Comparison of ENCODE assay signal across 1 cellular context in genomic region chr6:26126394-26127221, GRCh38.
TF ChIP-seq lines count a peak whose summit lies in the region.

No MANE protein-coding gene starts in this region.

TF ChIP-seq in K562, 482 proteins besides CTCF, POLR2A, EP300 and RAD21 (continued from another document and continues in another):
- TF ChIP-seq ZBTB33 (CRISPR knock-in tag; IDR thresholded peaks at IDR 0.05) (no peak), GATAD2A (IDR thresholded peaks at IDR 0.05) (no peak), GABPA (tag; conservative IDR thresholded peaks at IDR 0.05; ENCODE audit: low read depth) (peak; percentile 43; the same call in 1 of the 2 replicates), LCOR (CRISPR knock-in tag; IDR thresholded peaks at IDR 0.05) (no peak), ZNF583 (CRISPR knock-in tag; IDR thresholded peaks at IDR 0.05) (no peak), SUPT5H (IDR thresholded peaks at IDR 0.05) (peak; percentile 47), CBX1 (IDR thresholded peaks at IDR 0.05; ENCODE audit: low read depth) (no peak), MTF1 (CRISPR knock-in tag; IDR thresholded peaks at IDR 0.05; ENCODE audit: borderline replicate concordance) (no peak), GTF2E2 (tag; IDR thresholded peaks at IDR 0.05) (0 out of 2 replicates have a peak, but pooled peaks have one; percentile 44), ARNT (IDR thresholded peaks at IDR 0.05) (no peak), HIVEP1 (CRISPR knock-in tag; IDR thresholded peaks at IDR 0.05) (no peak), ZZZ3 (IDR thresholded peaks at IDR 0.05) (no peak), ZBTB5 (IDR thresholded peaks at IDR 0.05) (no peak), PHB2 (IDR thresholded peaks at IDR 0.05; ENCODE audit: low read depth) (no peak), ZNF232 (CRISPR knock-in tag; IDR thresholded peaks at IDR 0.05) (no peak), SIX5 (IDR thresholded peaks at IDR 0.05; ENCODE audit: borderline replicate concordance in 1 of 2, insufficient read depth in 1 of 2, low read depth in 1 of 2, low read length in 2 of 2) (no peak), PREB (CRISPR knock-in tag; IDR thresholded peaks at IDR 0.05) (no peak), ZKSCAN8 (CRISPR knock-in tag; IDR thresholded peaks at IDR 0.05) (no peak), FIP1L1 (IDR thresholded peaks at IDR 0.05; ENCODE audit: low read depth, low read length, poor library complexity, severe bottlenecking) (no peak), AFF1 (IDR thresholded peaks at IDR 0.05; ENCODE audit: low read depth in 1 of 2, partially characterized antibody in 2 of 2) (no peak), ZC3H4 (CRISPR knock-in tag; IDR thresholded peaks at IDR 0.05; ENCODE audit: borderline replicate concordance) (no peak), ZNF224 (CRISPR knock-in tag; IDR thresholded peaks at IDR 0.05) (no peak; the same call in 1 of the 2 replicates), CHD7 (IDR thresholded peaks at IDR 0.05; ENCODE audit: low read depth, low read length) (no peak), ZNF408 (CRISPR knock-in tag; IDR thresholded peaks at IDR 0.05; ENCODE audit: low read depth) (no peak), ARID1B (IDR thresholded peaks at IDR 0.05) (no peak), PTTG1 (tag; IDR thresholded peaks at IDR 0.05; ENCODE audit: low read depth) (no peak), HMGXB4 (CRISPR knock-in tag; IDR thresholded peaks at IDR 0.05) (no peak), RFX7 (CRISPR knock-in tag; IDR thresholded peaks at IDR 0.05) (no peak), HNRNPL (IDR thresholded peaks at IDR 0.05; ENCODE audit: low read depth, low read length) (no peak), ILF3 (IDR thresholded peaks at IDR 0.05; ENCODE audit: borderline replicate concordance) (no peak), ZNF699 (CRISPR knock-in tag; IDR thresholded peaks at IDR 0.05; ENCODE audit: insufficient replicate concordance) (no peak), XRCC4 (IDR thresholded peaks at IDR 0.05; ENCODE audit: extremely low read depth, insufficient read depth, insufficient read length) (no peak)
